ENCODE assay signal across 31 cellular contexts in the genomic region with DNA sequence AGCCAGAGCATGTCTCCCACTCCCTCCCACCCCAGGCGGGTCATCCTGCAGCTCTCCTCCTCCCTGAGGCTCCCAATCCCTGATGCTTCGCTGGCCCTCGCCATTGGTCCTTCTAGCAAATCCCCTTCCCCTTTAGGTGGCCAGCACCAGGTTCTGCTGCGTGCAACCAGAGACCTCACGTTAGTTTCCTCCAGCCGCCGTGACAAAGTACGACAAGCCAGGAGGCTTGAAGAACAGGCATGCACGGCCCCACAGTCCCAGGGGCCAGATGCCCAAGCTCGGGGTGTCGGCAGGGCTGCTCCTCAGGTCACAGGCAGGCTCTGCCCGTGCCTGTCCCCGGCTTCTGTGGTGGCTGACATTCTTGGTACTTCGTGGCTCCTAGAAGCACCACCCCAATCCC.
"Had no signal": no experiment of that assay in that cellular context is flagged by ENCODE, and none has a peak within 500 bp of the region (broad histone marks: within the 10 kb centered on the region; RNA-seq: fewer than 3 reads in every experiment).

No MANE protein-coding gene starts in this region.

- H3K4me1 Mint-ChIP-seq: activated B cell treated with CpG ODN at 0.5 μM for 24 hours; activated CD4-positive, alpha-beta T cell treated with anti-CD3 and anti-CD28 coated beads, Interleukin-2, amount 10 ng/mL, durations not matched to agents 24 days and 14 days; brain had no signal

- H3K27ac Mint-ChIP-seq: activated B cell treated with CpG ODN at 0.5 μM for 24 hours; activated CD4-positive, alpha-beta T cell treated with anti-CD3 and anti-CD28 coated beads, Interleukin-2, amount 10 ng/mL, durations not matched to agents 24 days and 14 days; activated CD8-positive, alpha-beta T cell treated with anti-CD3 and anti-CD28 coated beads for 36 hours; activated naive CD4-positive, alpha-beta T cell treated with anti-CD3 and anti-CD28 coated beads for 36 hours; activated naive CD4-positive, alpha-beta T cell treated with anti-CD3 and anti-CD28 coated beads, Interleukin-2, amount 50 U/mL, for 72 hours; activated T-helper 1 cell treated with anti-CD3 and anti-CD28 coated beads, Interleukin-12 subunit alpha, Interleukin-12 subunit beta, Interleukin-2, Interleukin-4 antibody, amounts not matched to agents 30 ng/mL and 10 ng/mL and 1 ng/mL, durations not matched to agents 14 hours and 24 hours and 36 hours; brain had no signal

- H3K27ac ChIP-seq: VCaP had no signal

- H3K9me3 Mint-ChIP-seq: activated CD4-positive, alpha-beta T cell treated with anti-CD3 and anti-CD28 coated beads, Interleukin-2, amount 10 ng/mL, durations not matched to agents 24 days and 14 days; activated CD8-positive, alpha-beta T cell treated with anti-CD3 and anti-CD28 coated beads for 36 hours; activated naive CD4-positive, alpha-beta T cell treated with anti-CD3 and anti-CD28 coated beads, Interleukin-2, amount 50 U/mL, for 72 hours; activated T-cell treated with anti-CD3 and anti-CD28 coated beads, Interleukin-2, amount 50 U/mL, for 4 hours; activated T-helper 1 cell treated with anti-CD3 and anti-CD28 coated beads, Interleukin-12 subunit alpha, Interleukin-12 subunit beta, Interleukin-2, Interleukin-4 antibody, amounts not matched to agents 30 ng/mL and 10 ng/mL and 1 ng/mL, durations not matched to agents 14 hours and 24 hours and 36 hours had no signal

- H3K4me1 ChIP-seq: adrenal gland had no signal

- ATAC-seq: activated CD8-positive, alpha-beta T cell treated with anti-CD3 and anti-CD28 coated beads for 36 hours; activated naive CD4-positive, alpha-beta T cell treated with anti-CD3 and anti-CD28 coated beads, Interleukin-2, amount 50 U/mL, for 72 hours; activated T-cell treated with anti-CD3 and anti-CD28 coated beads, Interleukin-2, amount 50 U/mL, for 4 hours; K562 had no signal

- H3K9me3 ChIP-seq: adrenal gland had no signal

- H3K27me3 Mint-ChIP-seq: activated B cell treated with CpG ODN at 0.5 μM for 24 hours; activated CD4-positive, alpha-beta T cell treated with anti-CD3 and anti-CD28 coated beads, Interleukin-2, amount 10 ng/mL, durations not matched to agents 24 days and 14 days had no signal

- H3K36me3 Mint-ChIP-seq: activated naive CD4-positive, alpha-beta T cell treated with anti-CD3 and anti-CD28 coated beads, Interleukin-2, amount 50 U/mL, for 72 hours had no signal

- H3K4me3 ChIP-seq: adrenal gland, K562 had no signal

- H3K4me3 Mint-ChIP-seq: activated B cell treated with CpG ODN at 0.5 μM for 24 hours; activated CD4-positive, alpha-beta T cell treated with anti-CD3 and anti-CD28 coated beads, Interleukin-2, amount 10 ng/mL, durations not matched to agents 24 days and 14 days; activated CD8-positive, alpha-beta T cell treated with anti-CD3 and anti-CD28 coated beads for 36 hours; activated naive CD4-positive, alpha-beta T cell treated with anti-CD3 and anti-CD28 coated beads for 36 hours; activated T-cell treated with anti-CD3 and anti-CD28 coated beads, Interleukin-2, amount 50 U/mL, for 4 hours; activated T-helper 1 cell treated with anti-CD3 and anti-CD28 coated beads, Interleukin-12 subunit alpha, Interleukin-12 subunit beta, Interleukin-2, Interleukin-4 antibody, amounts not matched to agents 30 ng/mL and 10 ng/mL and 1 ng/mL, durations not matched to agents 14 hours and 24 hours and 36 hours; brain had no signal

- H3K27me3 ChIP-seq: adrenal gland had no signal

- H3K36me3 ChIP-seq: adrenal gland had no signal

- DNase-seq: activated B cell treated with CpG ODN at 0.5 μM for 24 hours; activated CD4-positive, alpha-beta T cell treated with anti-CD3 and anti-CD28 coated beads, Interleukin-2, amount 10 ng/mL, durations not matched to agents 24 days and 14 days; activated CD4-positive, alpha-beta T cell treated with anti-CD3 and anti-CD28 coated beads, Interleukin-2, amount 50 U/mL, for 4 hours; activated CD4-positive, CD25-positive, alpha-beta regulatory T cell treated with anti-CD3 and anti-CD28 coated beads, Interleukin-2, amount 50 U/mL, for 72 hours; activated CD8-positive, alpha-beta T cell treated with anti-CD3 and anti-CD28 coated beads for 36 hours; activated gamma-delta T cell treated with Interleukin-2 at 50 U/mL for 16 hours; activated naive CD4-positive, alpha-beta T cell treated with anti-CD3 and anti-CD28 coated beads for 36 hours; activated T-cell treated with anti-CD3 and anti-CD28 coated beads for 4 hours; activated T-cell treated with anti-CD3 and anti-CD28 coated beads, Interleukin-2, amount 50 U/mL, for 4 hours; caudate nucleus; NCI-H1092 treated with DMSO at 0.1 percent for 48 hours; NCI-H1417; NCI-H146; NCI-H187; NCI-H2029 treated with DMSO at 0.1 percent for 48 hours; NCI-H2107; NCI-H2171; NCI-H510A; NCI-H526; NCI-H748 treated with DMSO at 0.1 percent for 48 hours; Right ventricle myocardium superior; SW 1271; T-helper 1 cell; T-helper 2 cell; T-helper 9 cell had no signal
